1 cellular context compared by ENCODE assay signal in genomic region chr5:143435207-143435657, GRCh38.
TF ChIP-seq lines count a peak whose summit lies in the region.

No MANE protein-coding gene starts in this region.

TF ChIP-seq in K562, 482 proteins besides CTCF, POLR2A, EP300 and RAD21:
- TF ChIP-seq TFE3 (CRISPR knock-in tag; IDR thresholded peaks at IDR 0.05): no peak
- peak; percentile 67 for TF ChIP-seq CEBPB (tag; IDR thresholded peaks at IDR 0.05)
- no peak for TF ChIP-seq CEBPG (CRISPR knock-in tag; IDR thresholded peaks at IDR 0.05)
- TF ChIP-seq CEBPG (tag; conservative IDR thresholded peaks at IDR 0.05 in 1 of 2, IDR thresholded peaks at IDR 0.05 in 1 of 2): peak; percentile 56 to 78; a peak in 3 of 4 replicates
- peak; percentile 23 to 36; a peak in 1 of 4 replicates for TF ChIP-seq NRF1 (conservative IDR thresholded peaks at IDR 0.05 in 1 of 2, IDR thresholded peaks at IDR 0.05 in 1 of 2)
- TF ChIP-seq MAFG (tag; conservative IDR thresholded peaks at IDR 0.05): peak; percentile 4; the same call in 1 of the 2 replicates
- no peak for TF ChIP-seq CREB3L1 (IDR thresholded peaks at IDR 0.05; ENCODE audit: borderline replicate concordance, low read depth)
- TF ChIP-seq POLR2G (IDR thresholded peaks at IDR 0.05; ENCODE audit: low read depth, low read length): no peak
